Comparison of ENCODE assay signal across 23 cellular contexts in genomic region chr3:69044608-69045007, GRCh38.
"Had no signal": no experiment of that assay in that cellular context is flagged by ENCODE, and none has a peak within 500 bp of the region (broad histone marks: within the 10 kb centered on the region; RNA-seq: fewer than 3 reads in every experiment).

No MANE protein-coding gene starts in this region.

- H3K9me3 Mint-ChIP-seq: activated CD4-positive, alpha-beta memory T cell treated with anti-CD3 and anti-CD28 coated beads for 36 hours; activated naive CD4-positive, alpha-beta T cell treated with anti-CD3 and anti-CD28 coated beads, Interleukin-2, amount 50 U/mL, for 72 hours; immature natural killer cell; naive thymus-derived CD4-positive, alpha-beta T cell; neural progenitor cell had no signal

- H3K4me3 Mint-ChIP-seq: activated CD4-positive, alpha-beta memory T cell treated with anti-CD3 and anti-CD28 coated beads for 36 hours; immature natural killer cell; neural progenitor cell had no signal

- ATAC-seq: activated naive CD4-positive, alpha-beta T cell treated with anti-CD3 and anti-CD28 coated beads, Interleukin-2, amount 50 U/mL, for 72 hours; left lobe of liver; naive thymus-derived CD4-positive, alpha-beta T cell; SK-N-SH treated with all-trans-retinoic acid at 6 μM for 48 hours had no signal

- H3K4me3 ChIP-seq: adrenal gland, breast epithelium, coronary artery, hepatocyte, lung, neural progenitor cell, spleen, thoracic aorta, upper lobe of left lung had no signal

- H3K27me3 Mint-ChIP-seq: activated CD4-positive, alpha-beta memory T cell treated with anti-CD3 and anti-CD28 coated beads for 36 hours; naive thymus-derived CD4-positive, alpha-beta T cell had no signal

- FAIRE-seq: astrocyte had no signal

- H3K27ac Mint-ChIP-seq: activated CD4-positive, alpha-beta memory T cell treated with anti-CD3 and anti-CD28 coated beads for 36 hours; activated naive CD4-positive, alpha-beta T cell treated with anti-CD3 and anti-CD28 coated beads, Interleukin-2, amount 50 U/mL, for 72 hours; neural progenitor cell had no signal

- DNase-seq: activated CD4-positive, alpha-beta memory T cell treated with anti-CD3 and anti-CD28 coated beads for 36 hours; activated CD4-positive, alpha-beta T cell treated with anti-CD3 and anti-CD28 coated beads for 1 hour; activated effector memory CD4-positive, alpha-beta T cell treated with anti-CD3 and anti-CD28 coated beads, Interleukin-2, amount 50 U/mL, for 16 hours; adrenal gland; glutamatergic neuron; immature natural killer cell; naive thymus-derived CD4-positive, alpha-beta T cell; posterior cingulate gyrus; spleen; stimulated activated CD4-positive, alpha-beta T cell treated with anti-CD3 and anti-CD28 coated beads, Interleukin-4, amount 100 ng/mL, for 24 hours; stimulated activated naive CD4-positive, alpha-beta T cell treated with Interleukin-2 at 50 U/mL for 16 hours; T-helper 9 cell; upper lobe of left lung had no signal
